In genomic region chr6:155436981-155437749, GRCh38 we compare ENCODE assay signal across 19 cellular contexts. TPM values are rescaled to one million over a fixed set of nuclear protein-coding genes. Genes with fewer than 3 reads are reported as not detected.
DNase-seq lines count a peak whose midpoint lies in the region; ATAC-seq and TF ChIP-seq lines count a peak whose summit lies in the region.
"Had no signal": no experiment of that assay in that cellular context is flagged by ENCODE, and none has a peak within 500 bp of the region (broad histone marks: within the 10 kb centered on the region; RNA-seq: fewer than 3 reads in every experiment).

No MANE protein-coding gene starts in this region.

- H3K4me3 Mint-ChIP-seq in MCF 10A (ENCODE audit: unreplicated experiment) = no peak overlapping the region
- H3K4me3 Mint-ChIP-seq: activated B cell treated with CpG ODN at 0.5 μM for 24 hours; activated naive CD8-positive, alpha-beta T cell treated with anti-CD3 and anti-CD28 coated beads, Interleukin-2, amount 10 ng/mL, durations not matched to agents 7 days and 5 days had no signal

- H3K27me3 ChIP-seq in breast epithelium = no peaks in the 10 kb centered on the region
- no peaks in the 10 kb centered on the region for H3K27me3 ChIP-seq in smooth muscle cell (ENCODE audit: low read depth)
- H3K27me3 ChIP-seq: suprapubic skin had no signal

- ATAC-seq in left cardiac atrium = peak; percentile 78 to 84

- no peak for TF ChIP-seq POLR2A in breast epithelium (IDR thresholded peaks at IDR 0.05)

- H3K27me3 Mint-ChIP-seq in MCF 10A (ENCODE audit: insufficient read depth, unreplicated experiment) = no peaks in the 10 kb centered on the region
- H3K27me3 Mint-ChIP-seq: activated B cell treated with CpG ODN at 0.5 μM for 24 hours; activated naive CD8-positive, alpha-beta T cell treated with anti-CD3 and anti-CD28 coated beads, Interleukin-2, amount 10 ng/mL, durations not matched to agents 7 days and 5 days had no signal

- peak overlapping the region; percentile 45 for H2AFZ ChIP-seq in smooth muscle cell (ENCODE audit: low read depth)

- H3K9ac ChIP-seq in smooth muscle cell (ENCODE audit: low read depth) = no peak overlapping the region

- H3K4me1 ChIP-seq in breast epithelium (peaks cover 0 to 2% of the 10 kb centered on the region in 2 donors), smooth muscle cell (ENCODE audit: low read depth) (peaks cover 6% of the 10 kb centered on the region)
- H3K4me1 ChIP-seq: Caco-2 had no signal

- no peaks in the 10 kb centered on the region for H3F3A ChIP-seq in smooth muscle cell (ENCODE audit: low read depth)

- no peaks in the 10 kb centered on the region for H3K9me3 Mint-ChIP-seq in MCF 10A (ENCODE audit: unreplicated experiment)
- H3K9me3 Mint-ChIP-seq: activated B cell treated with CpG ODN at 0.5 μM for 24 hours had no signal

- POLR2A ChIA-PET in MCF 10A (lab: Yijun Ruan, JAX) = interaction anchor here (0.6 to 1.5 kb wide), 2 partner anchors 11 to 12 kb away, joined by 3 read pairs; no protein-coding TSS in a partner anchor

- H4K20me1 ChIP-seq in smooth muscle cell (ENCODE audit: low read depth) = no peaks in the 10 kb centered on the region

- no peaks in the 10 kb centered on the region for H3K36me3 Mint-ChIP-seq in MCF 10A (ENCODE audit: insufficient read depth, unreplicated experiment)
- H3K36me3 Mint-ChIP-seq: activated naive CD8-positive, alpha-beta T cell treated with anti-CD3 and anti-CD28 coated beads, Interleukin-2, amount 10 ng/mL, durations not matched to agents 7 days and 5 days had no signal

- no peak overlapping the region for H3K27ac Mint-ChIP-seq in MCF 10A (ENCODE audit: low read depth, unreplicated experiment)
- H3K27ac Mint-ChIP-seq: activated B cell treated with CpG ODN at 0.5 μM for 24 hours; activated naive CD8-positive, alpha-beta T cell treated with anti-CD3 and anti-CD28 coated beads, Interleukin-2, amount 10 ng/mL, durations not matched to agents 7 days and 5 days had no signal

- CTCF ChIA-PET in MCF 10A (lab: Yijun Ruan, JAX) = no interaction called here

- no TSS peak for BruUV-seq in MCF 10A (replicated peaks; lab: Mats Ljungman, UMichigan)

- DNase-seq in MCF 10A (ENCODE audit: unreplicated experiment) (peak; percentile 26), breast epithelium (ENCODE audit: low spot score in 2 of 2) (no peak), RPMI7951 (ENCODE audit: low read depth) (peak; percentile 70), left cardiac atrium (no peak), smooth muscle cell (lab: John Stamatoyannopoulos, UW; ENCODE audit: unreplicated experiment) (no peak), T-helper 1 cell (no peak), GM20000 (ENCODE audit: low spot score) (no peak)
- no peak for DNase-seq in effector CD4-positive, alpha-beta T cell
- DNase-seq: activated B cell treated with CpG ODN at 0.5 μM for 24 hours; activated naive CD8-positive, alpha-beta T cell treated with anti-CD3 and anti-CD28 coated beads, Interleukin-2, amount 10 ng/mL, durations not matched to agents 7 days and 5 days; activated T-cell treated with anti-CD3 and anti-CD28 coated beads for 4 hours; Caco-2; cortex of kidney; GOT3 had no signal

- no peaks in the 10 kb centered on the region for H3K9me3 ChIP-seq in breast epithelium
- H3K9me3 ChIP-seq in smooth muscle cell (replicated peaks; ENCODE audit: low read depth) = no peaks in the 10 kb centered on the region
- H3K9me3 ChIP-seq: Caco-2, suprapubic skin had no signal

- TF ChIP-seq CTCF in MCF 10A (IDR thresholded peaks at IDR 0.05; ENCODE audit: unreplicated experiment) (no peak), breast epithelium (IDR thresholded peaks at IDR 0.05) (no peak), smooth muscle cell (IDR thresholded peaks at IDR 0.05; ENCODE audit: borderline replicate concordance, insufficient read depth, poor library complexity, severe bottlenecking) (no peak), GM20000 (IDR thresholded peaks at IDR 0.05; ENCODE audit: extremely low read depth, missing control alignments) (no peak)

- H3K27ac ChIP-seq in breast epithelium = no peak overlapping the region
- H3K27ac ChIP-seq in smooth muscle cell (ENCODE audit: low read depth) = no peak overlapping the region
- H3K27ac ChIP-seq: suprapubic skin had no signal

- 82% methylated on average over 5 of the region's 5 CpGs for WGBS in smooth muscle cell (ENCODE audit: low lambda C conversion rate)

- no peak overlapping the region for H3K4me2 ChIP-seq in smooth muscle cell

- no peak overlapping the region for H3K4me3 ChIP-seq in breast epithelium
- no peak overlapping the region for H3K4me3 ChIP-seq in smooth muscle cell
- H3K4me3 ChIP-seq: suprapubic skin had no signal

- intact Hi-C loops in MCF 10A (cut with micrococcal nuclease) = no loop called here
- intact Hi-C loops in breast epithelium (cut with DNase I; ENCODE audit: low total_unique reads) = no loop called here
- intact Hi-C loops in left cardiac atrium (cut with DNase I) = loop anchor here in 1 of 2 donors (10.0 kb wide), 1 partner anchor 782 kb away; no protein-coding TSS in a partner anchor

- H3K36me3 ChIP-seq in breast epithelium = no peaks in the 10 kb centered on the region
- no peaks in the 10 kb centered on the region for H3K36me3 ChIP-seq in smooth muscle cell (ENCODE audit: low read depth)
- H3K36me3 ChIP-seq: suprapubic skin had no signal

- H3K4me1 Mint-ChIP-seq in MCF 10A (ENCODE audit: insufficient read depth, unreplicated experiment) = no peaks in the 10 kb centered on the region

- no peaks in the 10 kb centered on the region for H3K79me2 ChIP-seq in smooth muscle cell (ENCODE audit: low read depth)

RNA-seq across cellular contexts. Expression of gene NOX3, which starts 18.5 kb away (rescaled TPM):
- total RNA-seq in MCF 10A (2022) (not detected in 2 replicates), breast epithelium (not detected), left cardiac atrium (not detected), smooth muscle cell (not detected in 2 replicates)
- total RNA-seq in RPMI7951 (2014; rRNA removed; shearing (Covaris generic)) = not detected in 2 replicates
- polyA plus RNA-seq in smooth muscle cell = not detected in 2 replicates
- total RNA-seq: activated B cell treated with CpG ODN at 0.5 μM for 24 hours; activated naive CD8-positive, alpha-beta T cell treated with anti-CD3 and anti-CD28 coated beads, Interleukin-2, amount 10 ng/mL, durations not matched to agents 7 days and 5 days; Caco-2; fibroblast of lung; mononuclear cell; osteocyte; suprapubic skin had no signal
- polyA plus RNA-seq: AG04450, fibroblast of lung had no signal

Comparison
In these comparisons a context has a peak if more than half of its experiments do, and no peak if none do; other contexts are left out.
1. DNase-seq: peak in MCF 10A (single experiment) and RPMI7951 (single experiment); none in breast epithelium (0 of 2), left cardiac atrium (single experiment), smooth muscle cell (single experiment), T-helper 1 cell (0 of 5), GM20000 (single experiment) and effector CD4-positive, alpha-beta T cell (single experiment).